ENCODE assay signal across 21 cellular contexts in genomic region chr7:16404631-16405030, GRCh38. TPM values are rescaled to one million over a fixed set of nuclear protein-coding genes. Genes with fewer than 3 reads are reported as not detected.
DNase-seq lines count a peak whose midpoint lies in the region; ATAC-seq and TF ChIP-seq lines count a peak whose summit lies in the region.
"Had no signal": no experiment of that assay in that cellular context is flagged by ENCODE, and none has a peak within 500 bp of the region (broad histone marks: within the 10 kb centered on the region; RNA-seq: fewer than 3 reads in every experiment).

No MANE protein-coding gene starts in this region.

- peak; percentile 0 to 6 for DNase-seq in Kasumi-1 (lab: John Stamatoyannopoulos, UW)
- peak; percentile 85 for DNase-seq in NOMO-1 treated with dmso at 0.1 percent for 144 hours (lab: John Stamatoyannopoulos, UW; ENCODE audit: unreplicated experiment)
- DNase-seq in medulla oblongata (ENCODE audit: extremely low spot score), result peak; percentile 31
- no peak for DNase-seq in tibial artery
- no peak for DNase-seq in substantia nigra (lab: John Stamatoyannopoulos, UW)
- no peak for DNase-seq in NCI-H1930 (lab: John Stamatoyannopoulos, UW)
- no peak for DNase-seq in ascending aorta (ENCODE audit: low spot score in 2 of 2)
- DNase-seq: COR-L47, DMS79, MG63, NCI-H1105, NCI-H146, NCI-H2029 treated with DMSO at 0.1 percent for 48 hours, NCI-H226, NCI-H524 treated with DMSO at 0.1 percent for 48 hours, NCI-H82, SHP77 treated with DMSO at 0.1 percent for 48 hours had no signal

- ATAC-seq in GM18511 (IDR thresholded peaks at IDR 0.05; ENCODE audit: unreplicated experiment), result peak; percentile 60
- ATAC-seq: A549, GM12878 had no signal

- H3K36me3 ChIP-seq in tibial artery (peaks cover 0 to 14% (median 7%) of the 10 kb centered on the region in 3 donors), ascending aorta (no peaks in the 10 kb centered on the region)
- H3K36me3 ChIP-seq: MG63 had no signal

- peaks cover 0 to 7% (median 5%) of the 10 kb centered on the region in 3 donors for H3K9me3 ChIP-seq in tibial artery
- peaks cover 6 to 8% of the 10 kb centered on the region in 2 donors for H3K9me3 ChIP-seq in ascending aorta

- no peak overlapping the region for H3K4me3 ChIP-seq in tibial artery
- no peak overlapping the region for H3K4me3 ChIP-seq in ascending aorta
- H3K4me3 ChIP-seq: A549, GM12878, MG63 had no signal

- H3K27ac ChIP-seq in tibial artery (no peak overlapping the region), substantia nigra (ENCODE audit: low read depth, low read length, poor library complexity, severe bottlenecking) (no peak overlapping the region), ascending aorta (no peak overlapping the region)
- H3K27ac ChIP-seq: A549, RWPE1 had no signal

- intact Hi-C loops in tibial artery (cut with DNase I; ENCODE audit: low total_unique reads), result no loop called here
- intact Hi-C loops in ascending aorta (cut with DNase I), result no loop called here

- H3K4me1 ChIP-seq in tibial artery (no peaks in the 10 kb centered on the region), ascending aorta (no peaks in the 10 kb centered on the region)
- H3K4me1 ChIP-seq: A549 had no signal

- TF ChIP-seq CTCF in tibial artery (IDR thresholded peaks at IDR 0.05) (no peak), ascending aorta (IDR thresholded peaks at IDR 0.05) (no peak)

- H3K27me3 ChIP-seq in tibial artery (no peaks in the 10 kb centered on the region), ascending aorta (no peaks in the 10 kb centered on the region)
- H3K27me3 ChIP-seq: MG63 had no signal

RNA-seq across cellular contexts. Expression of gene CRPPA, which starts 16.7 kb away (rescaled TPM):
- not detected for total RNA-seq in ascending aorta
- total RNA-seq: GM12878 had no signal

Comparison
In these comparisons a context has a peak if more than half of its experiments do, and no peak if none do; other contexts are left out.
1. DNase-seq: peak in Kasumi-1 (2 of 2), NOMO-1 treated with dmso at 0.1 percent for 144 hours (single experiment) and medulla oblongata (single experiment); none in tibial artery (0 of 2), substantia nigra (0 of 49), NCI-H1930 (0 of 2) and ascending aorta (0 of 2).